17 cellular contexts compared by ENCODE assay signal in the genomic region with DNA sequence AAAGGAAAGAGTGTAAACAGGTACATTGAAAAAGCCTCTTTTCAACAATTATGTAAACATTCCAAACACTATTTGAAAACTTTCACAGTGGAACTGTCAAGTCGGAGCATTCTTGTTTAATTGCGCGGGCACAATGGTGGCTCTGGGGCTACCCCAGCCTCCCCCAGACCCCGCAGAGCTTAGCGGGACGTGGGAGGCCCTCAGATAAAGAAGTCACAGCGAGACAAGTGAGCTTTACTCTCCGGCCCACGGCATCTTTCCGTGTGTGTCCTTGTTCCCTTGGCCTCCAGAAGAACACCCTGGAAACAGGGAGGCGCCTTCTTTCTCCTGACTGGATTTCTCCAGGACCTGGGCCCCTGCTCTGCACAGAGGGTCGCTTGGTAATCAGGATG.
DNase-seq lines count a peak whose midpoint lies in the region; TF ChIP-seq lines count a peak whose summit lies in the region.
"Had no signal": no experiment of that assay in that cellular context is flagged by ENCODE, and none has a peak within 500 bp of the region (broad histone marks: within the 10 kb centered on the region; RNA-seq: fewer than 3 reads in every experiment).

No MANE protein-coding gene starts in this region.

- 27 to 40% (median 29%) methylated on average over 12 of the region's 12 CpGs for WGBS in ovary, 3 donors

- peak overlapping the region; percentile 87 to 96 (median 94) for H3K4me3 Mint-ChIP-seq in IgD-negative memory B cell
- H3K4me3 Mint-ChIP-seq: activated CD8-positive, alpha-beta T cell treated with anti-CD3 and anti-CD28 coated beads, Interleukin-2, amount 10 ng/mL, durations not matched to agents 7 days and 5 days; HFFc6 had no signal

- TF ChIP-seq CTCF in neutrophil (IDR thresholded peaks at IDR 0.05) = no peak
- no peak for TF ChIP-seq CTCF in ovary (IDR thresholded peaks at IDR 0.05)

- no peaks in the 10 kb centered on the region for H3K36me3 ChIP-seq in ES-I3 (ENCODE audit: insufficient read depth, low read length)
- H3K36me3 ChIP-seq in neutrophil = no peaks in the 10 kb centered on the region
- no peaks in the 10 kb centered on the region for H3K36me3 ChIP-seq in ovary
- H3K36me3 ChIP-seq: brain microvascular endothelial cell, SJSA1, transverse colon had no signal

- H3K4me1 ChIP-seq in ES-I3 (ENCODE audit: insufficient read depth, low read length) = peaks cover 17% of the 10 kb centered on the region
- peaks cover 40 to 56% of the 10 kb centered on the region in 2 experiments for H3K4me1 ChIP-seq in neutrophil (ENCODE audit: control insufficient read depth in 1 of 2, insufficient read depth in 1 of 2, low read depth in 1 of 2, low read length in 1 of 2)
- no peaks in the 10 kb centered on the region for H3K4me1 ChIP-seq in ovary (ENCODE audit: insufficient read depth)
- H3K4me1 ChIP-seq: parathyroid adenoma, SJSA1 had no signal

- no peak for TF ChIP-seq EP300 in ovary (IDR thresholded peaks at IDR 0.05)

- H3K27me3 ChIP-seq in neutrophil (no peaks in the 10 kb centered on the region), ovary (no peaks in the 10 kb centered on the region)

- H3K9me3 Mint-ChIP-seq in IgD-negative memory B cell = peaks cover 2 to 14% (median 7%) of the 10 kb centered on the region in 3 donors

- H3K4me1 Mint-ChIP-seq in IgD-negative memory B cell = peaks cover 28 to 50% (median 28%) of the 10 kb centered on the region in 3 donors

- no peaks in the 10 kb centered on the region for H3K27me3 Mint-ChIP-seq in IgD-negative memory B cell

- intact Hi-C loops in ovary (cut with DNase I) = no loop called here

- H3K9me3 ChIP-seq in ES-I3 (ENCODE audit: control insufficient read depth, insufficient read depth, low read length) (peaks cover 10% of the 10 kb centered on the region; the same call in 1 of the 2 replicates), neutrophil (no peaks in the 10 kb centered on the region), ovary (peaks cover 0 to 9% of the 10 kb centered on the region in 2 donors)
- H3K9me3 ChIP-seq: SJSA1, transverse colon had no signal

- peak overlapping the region; percentile 91 for H3K27ac ChIP-seq in neutrophil
- H3K27ac ChIP-seq in ovary = no peak overlapping the region
- H3K27ac ChIP-seq in caudate nucleus (ENCODE audit: low read depth, low read length) = no peak overlapping the region
- H3K27ac ChIP-seq: brain microvascular endothelial cell, parathyroid adenoma, SJSA1, transverse colon had no signal

- peak overlapping the region; percentile 92 to 97 (median 94) for H3K27ac Mint-ChIP-seq in IgD-negative memory B cell
- H3K27ac Mint-ChIP-seq: activated CD8-positive, alpha-beta T cell treated with anti-CD3 and anti-CD28 coated beads, Interleukin-2, amount 10 ng/mL, durations not matched to agents 7 days and 5 days; HFFc6 had no signal

- no peak for TF ChIP-seq POLR2A in ovary (IDR thresholded peaks at IDR 0.05)

- H3K9ac ChIP-seq in ES-I3 (ENCODE audit: low read depth, low read length) = peak overlapping the region; percentile 59; the same call in 1 of the 2 replicates
- H3K9ac ChIP-seq: parathyroid adenoma had no signal

- H3K36me3 Mint-ChIP-seq in IgD-negative memory B cell = peaks cover 1% of the 10 kb centered on the region

- H3K4me3 ChIP-seq in iPS-11a (ENCODE audit: low read depth, low read length) = peak overlapping the region; percentile 22
- H3K4me3 ChIP-seq in neutrophil (ENCODE audit: low read depth in 1 of 2, low read length in 1 of 2) = peak overlapping the region in 1 of 2 experiments; percentile 60
- H3K4me3 ChIP-seq in ovary = no peak overlapping the region
- H3K4me3 ChIP-seq: SJSA1 had no signal

- DNase-seq in ovary = no peak
- DNase-seq in amygdala (lab: John Stamatoyannopoulos, UW) = no peak
- no peak for DNase-seq in caudate nucleus (lab: John Stamatoyannopoulos, UW)
- no peak for DNase-seq in NCI-H2196 (lab: John Stamatoyannopoulos, UW; ENCODE audit: unreplicated experiment)
- DNase-seq: activated CD8-positive, alpha-beta T cell treated with anti-CD3 and anti-CD28 coated beads, Interleukin-2, amount 10 ng/mL, durations not matched to agents 7 days and 5 days; activated effector memory CD4-positive, alpha-beta T cell treated with anti-CD3 and anti-CD28 coated beads, Interleukin-2, amount 50 U/mL, for 16 hours; brain microvascular endothelial cell; HFFc6; NCI-H2171; stimulated activated CD4-positive, alpha-beta T cell treated with anti-CD3 and anti-CD28 coated beads, Interleukin-15, amount 100 ng/mL, for 24 hours; transverse colon had no signal
